27 cellular contexts compared by ENCODE assay signal in genomic region chr5:160187091-160187490, GRCh38. TPM values are rescaled to one million over a fixed set of nuclear protein-coding genes. Genes with fewer than 3 reads are reported as not detected.
DNase-seq lines count a peak whose midpoint lies in the region; ATAC-seq and TF ChIP-seq lines count a peak whose summit lies in the region.
"Had no signal": no experiment of that assay in that cellular context is flagged by ENCODE, and none has a peak within 500 bp of the region (broad histone marks: within the 10 kb centered on the region; RNA-seq: fewer than 3 reads in every experiment).

No MANE protein-coding gene starts in this region.

- no peaks in the 10 kb centered on the region for H3K79me2 ChIP-seq in SK-N-SH (ENCODE audit: insufficient read depth)

- no peak overlapping the region for H3K4me3 ChIP-seq in SK-N-SH (ENCODE audit: low read depth in 2 of 2, low read length in 1 of 2)
- H3K4me3 ChIP-seq: smooth muscle cell, thyroid gland had no signal

- WGBS in SK-N-SH (ENCODE audit: low lambda C conversion rate): 86% methylated on average over 5 of the region's 5 CpGs

- H3K36me3 Mint-ChIP-seq in progenitor cell of endocrine pancreas (ENCODE audit: insufficient read depth): peaks cover 2% of the 10 kb centered on the region
- H3K36me3 Mint-ChIP-seq in effector memory CD8-positive, alpha-beta T cell (ENCODE audit: insufficient read depth): no peaks in the 10 kb centered on the region

- no peaks in the 10 kb centered on the region for H3K27me3 Mint-ChIP-seq in progenitor cell of endocrine pancreas
- H3K27me3 Mint-ChIP-seq in effector memory CD8-positive, alpha-beta T cell: peaks cover 45 to 78% of the 10 kb centered on the region in 2 donors

- no peaks in the 10 kb centered on the region for H3K9me2 ChIP-seq in SK-N-SH

- TF ChIP-seq CTCF in SK-N-SH (IDR thresholded peaks at IDR 0.05) (no peak), progenitor cell of endocrine pancreas (IDR thresholded peaks at IDR 0.05; ENCODE audit: unreplicated experiment) (no peak)

- peak; percentile 57; the same call in 2 of the 3 replicates for ATAC-seq in SK-N-SH treated with all-trans-retinoic acid at 6 μM for 48 hours
- ATAC-seq in effector memory CD8-positive, alpha-beta T cell (replicated peaks): no peak
- ATAC-seq: left colon; stimulated activated naive CD8-positive, alpha-beta T cell treated with anti-CD3 and anti-CD28 coated beads, Interleukin-15, Interleukin-2, amounts not matched to agents 100 U/mL and 50 U/mL, for 24 hours had no signal

- no peak overlapping the region for H2AFZ ChIP-seq in SK-N-SH (ENCODE audit: low read depth)

- no peak overlapping the region for H3K27ac ChIP-seq in SK-N-SH (ENCODE audit: low read depth in 2 of 2, low read length in 1 of 2)
- H3K27ac ChIP-seq: 22Rv1, HL-60 had no signal

- H3K4me3 Mint-ChIP-seq in progenitor cell of endocrine pancreas (ENCODE audit: low read depth): peak overlapping the region; percentile 10
- H3K4me3 Mint-ChIP-seq in effector memory CD8-positive, alpha-beta T cell: no peak overlapping the region
- H3K4me3 Mint-ChIP-seq: activated CD4-positive, alpha-beta T cell treated with anti-CD3 and anti-CD28 coated beads, Interleukin-2, amount 10 ng/mL, durations not matched to agents 7 days and 5 days had no signal

- peaks cover 6% of the 10 kb centered on the region for H3K4me1 Mint-ChIP-seq in progenitor cell of endocrine pancreas (ENCODE audit: low read depth)
- peaks cover 0 to 3% of the 10 kb centered on the region in 2 donors for H3K4me1 Mint-ChIP-seq in effector memory CD8-positive, alpha-beta T cell (ENCODE audit: low read depth in 2 of 2)

- H3F3A ChIP-seq in SK-N-SH (replicated peaks; ENCODE audit: insufficient read depth): no peaks in the 10 kb centered on the region

- no peaks in the 10 kb centered on the region for H3K36me3 ChIP-seq in SK-N-SH (replicated peaks in 1 of 2; ENCODE audit: control insufficient read depth in 1 of 2, insufficient read depth in 2 of 2, low read length in 1 of 2)
- H3K36me3 ChIP-seq: esophagus squamous epithelium, thyroid gland had no signal

- POLR2A ChIA-PET in SK-N-SH (lab: Yijun Ruan, JAX): interaction anchor here (0.6 to 1.1 kb wide), 2 partner anchors 68 to 76 kb away, joined by 4 to 8 read pairs; partner anchors contain the start of gene PWWP2A

- H3K9me3 ChIP-seq in SK-N-SH: no peaks in the 10 kb centered on the region
- H3K9me3 ChIP-seq: thyroid gland had no signal

- H3K27me3 ChIP-seq in SK-N-SH (ENCODE audit: insufficient read depth): no peaks in the 10 kb centered on the region
- H3K27me3 ChIP-seq: esophagus squamous epithelium, thyroid gland had no signal

- no peak overlapping the region for H3K9ac ChIP-seq in SK-N-SH

- H4K20me1 ChIP-seq in SK-N-SH (ENCODE audit: insufficient read depth): no peaks in the 10 kb centered on the region

- peak overlapping the region; percentile 89 for H3K27ac Mint-ChIP-seq in progenitor cell of endocrine pancreas
- H3K27ac Mint-ChIP-seq in effector memory CD8-positive, alpha-beta T cell: no peak overlapping the region
- H3K27ac Mint-ChIP-seq: activated CD4-positive, alpha-beta T cell treated with anti-CD3 and anti-CD28 coated beads, Interleukin-2, amount 10 ng/mL, durations not matched to agents 7 days and 5 days had no signal

- peaks cover 0 to 8% of the 10 kb centered on the region in 2 experiments; a peak in 1 of 4 replicates for H3K4me1 ChIP-seq in SK-N-SH (ENCODE audit: control insufficient read depth in 1 of 2, insufficient read depth in 2 of 2, low read depth in 1 of 2, low read length in 1 of 2)

- DNase-seq in SK-N-SH (no peak), SK-N-DZ (ENCODE audit: low spot score) (peak; percentile 59), fibroblast of the conjunctiva (ENCODE audit: low read depth) (peak; percentile 33), progenitor cell of endocrine pancreas (ENCODE audit: low spot score, unreplicated experiment) (no peak), NAMALWA (ENCODE audit: low spot score) (no peak), kidney tubule cell (ENCODE audit: low spot score) (no peak)
- DNase-seq in effector memory CD8-positive, alpha-beta T cell: no peak
- DNase-seq: activated CD4-positive, alpha-beta T cell treated with anti-CD3 and anti-CD28 coated beads, Interleukin-2, amount 10 ng/mL, durations not matched to agents 7 days and 5 days; activated CD8-positive, alpha-beta memory T cell treated with anti-CD3 and anti-CD28 coated beads, Interleukin-2, amount 50 U/mL, for 4 hours; activated effector memory CD4-positive, alpha-beta T cell treated with Interleukin-2 at 50 U/mL for 16 hours; AML-193; EL; esophagus squamous epithelium; glutamatergic neuron; left colon; NCI-H446; OCI-M1; SHP77; stimulated activated naive CD8-positive, alpha-beta T cell treated with anti-CD3 and anti-CD28 coated beads, Interleukin-15, Interleukin-2, amounts not matched to agents 100 U/mL and 50 U/mL, for 24 hours; thyroid gland had no signal

- no peak for TF ChIP-seq EP300 in SK-N-SH (IDR thresholded peaks at IDR 0.05; ENCODE audit: borderline replicate concordance in 1 of 2, low read depth in 1 of 2, low read length in 1 of 2)

- no peak for TF ChIP-seq RAD21 in SK-N-SH (IDR thresholded peaks at IDR 0.05; ENCODE audit: low read length)

- peaks cover 9% of the 10 kb centered on the region for H3K9me3 Mint-ChIP-seq in progenitor cell of endocrine pancreas (ENCODE audit: low read depth)
- peaks cover 2 to 8% of the 10 kb centered on the region in 2 donors for H3K9me3 Mint-ChIP-seq in effector memory CD8-positive, alpha-beta T cell

- CTCF ChIA-PET in SK-N-SH (lab: Yijun Ruan, JAX): interaction anchor here (1.2 to 1.4 kb wide), 3 partner anchors 9 to 12 kb away, joined by 3 to 4 read pairs (median 3); no protein-coding TSS in a partner anchor

- no peak overlapping the region for H3K4me2 ChIP-seq in SK-N-SH
- H3K4me2 ChIP-seq: smooth muscle cell had no signal

TF ChIP-seq in SK-N-SH treated with all-trans-retinoic acid at 6 μM for 48 hours, 23 proteins besides CTCF, POLR2A, EP300 and RAD21 (continues in another document):
- TF ChIP-seq ZFP3 (CRISPR knock-in tag; IDR thresholded peaks at IDR 0.05) (no peak), TCF4 (CRISPR knock-in tag; IDR thresholded peaks at IDR 0.05; ENCODE audit: borderline replicate concordance) (no peak), ZNF70 (CRISPR knock-in tag; IDR thresholded peaks at IDR 0.05) (no peak), BACH2 (CRISPR knock-in tag; IDR thresholded peaks at IDR 0.05; ENCODE audit: borderline replicate concordance) (no peak)
- TF ChIP-seq, protein P1, sequence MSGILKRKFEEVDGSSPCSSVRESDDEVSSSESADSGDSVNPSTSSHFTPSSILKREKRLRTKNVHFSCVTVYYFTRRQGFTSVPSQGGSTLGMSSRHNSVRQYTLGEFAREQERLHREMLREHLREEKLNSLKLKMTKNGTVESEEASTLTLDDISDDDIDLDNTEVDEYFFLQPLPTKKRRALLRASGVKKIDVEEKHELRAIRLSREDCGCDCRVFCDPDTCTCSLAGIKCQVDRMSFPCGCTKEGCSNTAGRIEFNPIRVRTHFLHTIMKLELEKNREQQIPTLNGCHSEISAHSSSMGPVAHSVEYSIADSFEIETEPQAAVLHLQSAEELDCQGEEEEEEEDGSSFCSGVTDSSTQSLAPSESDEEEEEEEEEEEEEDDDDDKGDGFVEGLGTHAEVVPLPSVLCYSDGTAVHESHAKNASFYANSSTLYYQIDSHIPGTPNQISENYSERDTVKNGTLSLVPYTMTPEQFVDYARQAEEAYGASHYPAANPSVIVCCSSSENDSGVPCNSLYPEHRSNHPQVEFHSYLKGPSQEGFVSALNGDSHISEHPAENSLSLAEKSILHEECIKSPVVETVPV (CRISPR knock-in tag; IDR thresholded peaks at IDR 0.05): no peak

TF ChIP-seq in SK-N-SH, 30 proteins besides CTCF, POLR2A, EP300 and RAD21:
- TF ChIP-seq, protein P2, sequence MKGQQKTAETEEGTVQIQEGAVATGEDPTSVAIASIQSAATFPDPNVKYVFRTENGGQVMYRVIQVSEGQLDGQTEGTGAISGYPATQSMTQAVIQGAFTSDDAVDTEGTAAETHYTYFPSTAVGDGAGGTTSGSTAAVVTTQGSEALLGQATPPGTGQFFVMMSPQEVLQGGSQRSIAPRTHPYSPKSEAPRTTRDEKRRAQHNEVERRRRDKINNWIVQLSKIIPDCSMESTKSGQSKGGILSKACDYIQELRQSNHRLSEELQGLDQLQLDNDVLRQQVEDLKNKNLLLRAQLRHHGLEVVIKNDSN (IDR thresholded peaks at IDR 0.05; ENCODE audit: borderline replicate concordance, low read depth): no peak
- no peak for TF ChIP-seq PBX3 (IDR thresholded peaks at IDR 0.05)

RNA-seq across cellular contexts. Expression of gene FABP6, which starts 42.2 kb away (rescaled TPM):
- polyA plus RNA-seq in SK-N-SH (2012; rRNA removed): 1.1 and 1.3 TPM in 2 replicates
- 1.2 and 1.6 TPM in 2 replicates for polyA plus RNA-seq in SK-N-SH (2012; cell fraction: cytosol; rRNA removed)
- polyA plus RNA-seq in SK-N-SH (2012; cell fraction: nucleus; rRNA removed): 0.18 and 0.26 TPM in 2 replicates
- 30.8 and 33.4 TPM in 2 replicates for polyA plus RNA-seq in SK-N-DZ (2014; cell fraction: cytosol; rRNA removed)
- 18.4 and 28.8 TPM in 2 replicates for polyA plus RNA-seq in SK-N-DZ (2014; cell fraction: nucleus; rRNA removed)
- 0.55 TPM in 1 of 2 replicates, not detected in the other for total RNA-seq in progenitor cell of endocrine pancreas
- total RNA-seq: activated CD4-positive, alpha-beta T cell treated with anti-CD3 and anti-CD28 coated beads, Interleukin-2, amount 10 ng/mL, durations not matched to agents 7 days and 5 days; left colon; mononuclear cell; renal cortical epithelial cell; smooth muscle cell; T-helper 1 cell treated with Interleukin-12 subunit alpha and Interleukin-12 subunit beta and Interleukin-4 antibody, amounts not matched to agents 30 ng/mL and 1 ng/mL, for 36 hours; thyroid gland had no signal

Comparison
In these comparisons a context has a peak if more than half of its experiments do, and no peak if none do; other contexts are left out.
1. DNase-seq: peak in SK-N-DZ (single experiment) and fibroblast of the conjunctiva (single experiment); none in SK-N-SH (single experiment), progenitor cell of endocrine pancreas (single experiment), NAMALWA (single experiment), effector memory CD8-positive, alpha-beta T cell (0 of 3) and kidney tubule cell (single experiment).